8 cellular contexts compared by ENCODE assay signal in genomic region chr1:162790303-162790984, GRCh38. TPM values are rescaled to one million over a fixed set of nuclear protein-coding genes. Genes with fewer than 3 reads are reported as not detected.
DNase-seq lines count a peak whose midpoint lies in the region; ATAC-seq and TF ChIP-seq lines count a peak whose summit lies in the region.
"Not testable (repeated sequence)": the region's sequence is repeated elsewhere in the genome, so short reads cannot be mapped to it uniquely, and the experiment has no call there.

A gene with protein sequence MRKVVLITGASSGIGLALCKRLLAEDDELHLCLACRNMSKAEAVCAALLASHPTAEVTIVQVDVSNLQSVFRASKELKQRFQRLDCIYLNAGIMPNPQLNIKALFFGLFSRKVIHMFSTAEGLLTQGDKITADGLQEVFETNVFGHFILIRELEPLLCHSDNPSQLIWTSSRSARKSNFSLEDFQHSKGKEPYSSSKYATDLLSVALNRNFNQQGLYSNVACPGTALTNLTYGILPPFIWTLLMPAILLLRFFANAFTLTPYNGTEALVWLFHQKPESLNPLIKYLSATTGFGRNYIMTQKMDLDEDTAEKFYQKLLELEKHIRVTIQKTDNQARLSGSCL (plus strand): TSS chr1:162790702. CDS start chr1:162790801, 99 bp downstream.

- WGBS in upper lobe of left lung, 2 donors: 6 to 10% methylated on average over 3 to 11 of the region's 49 CpGs

- H3K4me3 Mint-ChIP-seq in T-helper 17 cell (peak within 1 kb of the TSS; percentile 89), progenitor cell of endocrine pancreas (ENCODE audit: low read depth) (peak within 1 kb of the TSS; percentile 90)

- H3K4me1 Mint-ChIP-seq in T-helper 17 cell: not testable (repeated sequence)
- H3K4me1 Mint-ChIP-seq in progenitor cell of endocrine pancreas (ENCODE audit: low read depth): peaks cover 29% of the 10 kb centered on the region

- not testable (repeated sequence) for H3K27me3 ChIP-seq in upper lobe of left lung

- not testable (repeated sequence) for H3K36me3 Mint-ChIP-seq in T-helper 17 cell (ENCODE audit: low read depth); progenitor cell of endocrine pancreas (ENCODE audit: insufficient read depth)

- H3K27me3 Mint-ChIP-seq in T-helper 17 cell, progenitor cell of endocrine pancreas: not testable (repeated sequence)

- DNase-seq in NCI-H1694 (lab: John Stamatoyannopoulos, UW) (peak; percentile 82), T-helper 17 cell (peak; percentile 48 to 74 (median 62)), amniotic epithelial cell (ENCODE audit: low read depth) (peak; percentile 29), left cardiac atrium (peak; percentile 79), progenitor cell of endocrine pancreas (ENCODE audit: low spot score, unreplicated experiment) (peak; percentile 51), upper lobe of left lung (peak; percentile 92)

- TF ChIP-seq POLR2A in upper lobe of left lung (IDR thresholded peaks at IDR 0.05): peak in 3 of 4 donors; percentile 31 to 59 (median 32)

- ATAC-seq in GM18498 (IDR thresholded peaks at IDR 0.05; ENCODE audit: unreplicated experiment) (peak; percentile 100), HG02885 (IDR thresholded peaks at IDR 0.05; ENCODE audit: poor library complexity, unreplicated experiment) (peak; percentile 100), T-helper 17 cell (peak; percentile 98), left cardiac atrium (peak; percentile 100), upper lobe of left lung (ENCODE audit: low FRiP score in 2 of 2) (peak; percentile 99 to 100)

- TF ChIP-seq EP300 in upper lobe of left lung (IDR thresholded peaks at IDR 0.05): not testable (repeated sequence)

- TF ChIP-seq CTCF in progenitor cell of endocrine pancreas (IDR thresholded peaks at IDR 0.05; ENCODE audit: unreplicated experiment) (peak; percentile 28), upper lobe of left lung (IDR thresholded peaks at IDR 0.05) (peak in 4 of 6 experiments; percentile 11 to 37 (median 20))

- H3K27ac ChIP-seq in upper lobe of left lung: peak within 1 kb of the TSS; percentile 78 to 86 (median 82)

- not testable (repeated sequence) for H3K9me3 Mint-ChIP-seq in progenitor cell of endocrine pancreas (ENCODE audit: low read depth)

- intact Hi-C loops in left cardiac atrium (cut with DNase I): loop anchor here in 1 of 2 donors (10.0 kb wide), 1 partner anchor 176 kb away; no protein-coding TSS in a partner anchor

- peak within 1 kb of the TSS in 3 of 4 donors; percentile 43 to 51 (median 51) for H3K4me3 ChIP-seq in upper lobe of left lung

- not testable (repeated sequence) for H3K4me1 ChIP-seq in upper lobe of left lung

- H3K36me3 ChIP-seq in upper lobe of left lung: not testable (repeated sequence)

- peak within 1 kb of the TSS; percentile 92 for H3K27ac Mint-ChIP-seq in T-helper 17 cell
- H3K27ac Mint-ChIP-seq in progenitor cell of endocrine pancreas: peak within 1 kb of the TSS; percentile 99

- not testable (repeated sequence) for H3K9me3 ChIP-seq in T-helper 17 cell (ENCODE audit: control insufficient read depth, low read length, poor library complexity, severe bottlenecking); upper lobe of left lung

RNA-seq across cellular contexts. Expression of the gene that starts here (rescaled TPM):
- total RNA-seq in T-helper 17 cell (10 to 100 TPM; 13.3 to 18.1 TPM), left cardiac atrium (1 to 10 TPM; 6.2 to 8.6 TPM), progenitor cell of endocrine pancreas (50.1 and 51.7 TPM in 2 replicates), upper lobe of left lung (10 to 100 TPM; 23.0 to 53.6 (median 33.7) TPM)

Comparison
In these comparisons a context has a peak if more than half of its experiments do, and no peak if none do; other contexts are left out.
1. Peak in every context shown above with its lines: DNase-seq, ATAC-seq, H3K4me3 ChIP-seq and H3K27ac ChIP-seq.
2. DNase-seq: peak in every context shown above with its lines; median percentile 92 in upper lobe of left lung; 82 in NCI-H1694; 79 in left cardiac atrium; 62 in T-helper 17 cell; 51 in progenitor cell of endocrine pancreas; 29 in amniotic epithelial cell.